Comparison of ENCODE assay signal across 14 cellular contexts in genomic region chr4:140085062-140085622, GRCh38.
DNase-seq lines count a peak whose midpoint lies in the region; ATAC-seq, FAIRE-seq and TF ChIP-seq lines count a peak whose summit lies in the region.
"Had no signal": no experiment of that assay in that cellular context is flagged by ENCODE, and none has a peak within 500 bp of the region (broad histone marks: within the 10 kb centered on the region; RNA-seq: fewer than 3 reads in every experiment).

No MANE protein-coding gene starts in this region.

- no peak for ATAC-seq in HG02763 (IDR thresholded peaks at IDR 0.05; ENCODE audit: unreplicated experiment)

- H3K36me3 ChIP-seq in left ventricle myocardium inferior = no peaks in the 10 kb centered on the region

- peaks cover 3% of the 10 kb centered on the region for H3K4me1 ChIP-seq in left ventricle myocardium inferior
- H3K4me1 ChIP-seq: testis had no signal

- H3K9me3 ChIP-seq in left ventricle myocardium inferior (replicated peaks) = no peaks in the 10 kb centered on the region
- H3K9me3 ChIP-seq: testis had no signal

- H3K4me3 ChIP-seq in left ventricle myocardium inferior = no peak overlapping the region
- H3K4me3 ChIP-seq: testis had no signal

- intact Hi-C loops in left ventricle myocardium inferior (cut with micrococcal nuclease) = no loop called here

- H3K27me3 ChIP-seq in left ventricle myocardium inferior (ENCODE audit: low read depth) = no peaks in the 10 kb centered on the region
- H3K27me3 ChIP-seq: testis had no signal

- H3K27ac ChIP-seq in C4-2B = peak overlapping the region; percentile 88
- no peak overlapping the region for H3K27ac ChIP-seq in left ventricle myocardium inferior (replicated peaks)

- H3K36me3 Mint-ChIP-seq in osteocyte (ENCODE audit: unreplicated experiment) = no peaks in the 10 kb centered on the region
- H3K36me3 Mint-ChIP-seq: activated CD4-positive, alpha-beta memory T cell treated with anti-CD3 and anti-CD28 coated beads for 36 hours had no signal

- peaks cover 66% of the 10 kb centered on the region for H3K4me1 Mint-ChIP-seq in osteocyte (ENCODE audit: unreplicated experiment)

- H3K27ac Mint-ChIP-seq in osteocyte (ENCODE audit: unreplicated experiment) = peak overlapping the region; percentile 23
- H3K27ac Mint-ChIP-seq: activated CD4-positive, alpha-beta memory T cell treated with anti-CD3 and anti-CD28 coated beads for 36 hours; activated naive CD8-positive, alpha-beta T cell; dendritic cell treated with granulocyte-macrophage colony-stimulating factor and Interleukin-4, amounts not matched to agents 40 ng/mL and 50 ng/mL, for 4 days had no signal

- FAIRE-seq in D721Med (lab: Jason Lieb, UNC) = no peak

- no peak for TF ChIP-seq CTCF in C4-2B (conservative IDR thresholded peaks at IDR 0.05)
- TF ChIP-seq CTCF in osteocyte (IDR thresholded peaks at IDR 0.05) = no peak
- no peak for TF ChIP-seq CTCF in left ventricle myocardium inferior (IDR thresholded peaks at IDR 0.05; ENCODE audit: borderline replicate concordance)
- TF ChIP-seq CTCF in D721Med (IDR thresholded peaks at IDR 0.05; ENCODE audit: insufficient read depth, missing control alignments) = no peak

- DNase-seq in NCI-H460 (ENCODE audit: extremely low read depth, low read depth) (peak; percentile 90), fibroblast of gingiva (ENCODE audit: low read depth) (peak; percentile 14), osteocyte (ENCODE audit: extremely low spot score, unreplicated experiment) (no peak), left ventricle myocardium inferior (no peak), D721Med (ENCODE audit: insufficient read length, low spot score) (no peak)
- no peak for DNase-seq in activated CD4-positive, CD25-positive, alpha-beta regulatory T cell (lab: John Stamatoyannopoulos, UW)
- DNase-seq: activated CD4-positive, alpha-beta memory T cell treated with anti-CD3 and anti-CD28 coated beads for 36 hours; KBM-7; NCI-H2029; testis had no signal

- no peak overlapping the region for H3K4me3 Mint-ChIP-seq in osteocyte (ENCODE audit: unreplicated experiment)
- H3K4me3 Mint-ChIP-seq: activated CD4-positive, alpha-beta memory T cell treated with anti-CD3 and anti-CD28 coated beads for 36 hours; activated naive CD8-positive, alpha-beta T cell; dendritic cell treated with granulocyte-macrophage colony-stimulating factor and Interleukin-4, amounts not matched to agents 40 ng/mL and 50 ng/mL, for 4 days had no signal

- H3K27me3 Mint-ChIP-seq in osteocyte (ENCODE audit: unreplicated experiment) = no peaks in the 10 kb centered on the region
- H3K27me3 Mint-ChIP-seq: activated naive CD8-positive, alpha-beta T cell; dendritic cell treated with granulocyte-macrophage colony-stimulating factor and Interleukin-4, amounts not matched to agents 40 ng/mL and 50 ng/mL, for 4 days had no signal

- H3K9me3 Mint-ChIP-seq in osteocyte (ENCODE audit: unreplicated experiment) = peaks cover 5% of the 10 kb centered on the region
- H3K9me3 Mint-ChIP-seq: activated CD4-positive, alpha-beta memory T cell treated with anti-CD3 and anti-CD28 coated beads for 36 hours; dendritic cell treated with granulocyte-macrophage colony-stimulating factor and Interleukin-4, amounts not matched to agents 40 ng/mL and 50 ng/mL, for 4 days had no signal

Comparison
In these comparisons a context has a peak if more than half of its experiments do, and no peak if none do; other contexts are left out.
1. DNase-seq: peak in NCI-H460 (single experiment) and fibroblast of gingiva (single experiment); none in osteocyte (single experiment), left ventricle myocardium inferior (single experiment), activated CD4-positive, CD25-positive, alpha-beta regulatory T cell (0 of 4) and D721Med (single experiment).